Comparison of ENCODE assay signal across 12 cellular contexts in genomic region chr12:104411826-104412626, GRCh38. TPM values are rescaled to one million over a fixed set of nuclear protein-coding genes. Genes with fewer than 3 reads are reported as not detected.
DNase-seq lines count a peak whose midpoint lies in the region; ATAC-seq, FAIRE-seq and TF ChIP-seq lines count a peak whose summit lies in the region.
"Had no signal": no experiment of that assay in that cellular context is flagged by ENCODE, and none has a peak within 500 bp of the region (broad histone marks: within the 10 kb centered on the region; RNA-seq: fewer than 3 reads in every experiment).

No MANE protein-coding gene starts in this region.

- no peak overlapping the region for H2AFZ ChIP-seq in astrocyte (ENCODE audit: low read depth, low read length)

- H3K79me2 ChIP-seq in astrocyte (ENCODE audit: insufficient read depth, low read length), result no peaks in the 10 kb centered on the region

- H3K27ac ChIP-seq in astrocyte (ENCODE audit: low read depth, low read length) (no peak overlapping the region), WERI-Rb-1 (no peak overlapping the region)
- no peak overlapping the region for H3K27ac ChIP-seq in effector memory CD4-positive, alpha-beta T cell (ENCODE audit: insufficient read depth, low read length, poor library complexity, severe bottlenecking)
- H3K27ac ChIP-seq: colonic mucosa, heart left ventricle had no signal

- peak overlapping the region; percentile 25 for H3K4me2 ChIP-seq in astrocyte (ENCODE audit: low read length)

- no peaks in the 10 kb centered on the region for H3K27me3 Mint-ChIP-seq in activated naive CD8-positive, alpha-beta T cell treated with anti-CD3 and anti-CD28 coated beads, Interleukin-2, amount 50 U/mL, for 24 hours
- H3K27me3 Mint-ChIP-seq in activated naive CD8-positive, alpha-beta T cell treated with anti-CD3 and anti-CD28 coated beads for 36 hours, result peaks cover 4% of the 10 kb centered on the region
- peaks cover 2% of the 10 kb centered on the region for H3K27me3 Mint-ChIP-seq in astrocyte (ENCODE audit: low read depth, unreplicated experiment)
- no peaks in the 10 kb centered on the region for H3K27me3 Mint-ChIP-seq in stimulated activated naive B cell treated with anti-CD40 and anti-IgM and Interleukin-4, amounts not matched to agents 10 μg/mL and 1 μg/mL and 100 μg/mL, for 72 hours

- FAIRE-seq in astrocyte (lab: Jason Lieb, UNC), result no peak
- FAIRE-seq: small intestine had no signal

- TF ChIP-seq CTCF in astrocyte (IDR thresholded peaks at IDR 0.05; ENCODE audit: insufficient read depth, low read depth, low read length) (no peak), WERI-Rb-1 (IDR thresholded peaks at IDR 0.05; ENCODE audit: low read depth, low read length) (no peak)

- peaks cover 15% of the 10 kb centered on the region for H3K4me1 ChIP-seq in astrocyte (ENCODE audit: insufficient read depth, low read length)
- H3K4me1 ChIP-seq in effector memory CD4-positive, alpha-beta T cell (ENCODE audit: control insufficient read depth, insufficient read depth, low read length, poor library complexity, severe bottlenecking), result no peaks in the 10 kb centered on the region
- H3K4me1 ChIP-seq: colonic mucosa had no signal

- no peak overlapping the region for H3K9ac ChIP-seq in astrocyte (ENCODE audit: low read length)

- H3K4me3 ChIP-seq in astrocyte (ENCODE audit: insufficient read depth, low read depth, low read length) (no peak overlapping the region), WERI-Rb-1 (ENCODE audit: low read depth, low read length) (no peak overlapping the region)
- no peak overlapping the region for H3K4me3 ChIP-seq in effector memory CD4-positive, alpha-beta T cell (ENCODE audit: insufficient read depth, low read depth, low read length, poor library complexity, severe bottlenecking)
- H3K4me3 ChIP-seq: colonic mucosa, heart left ventricle had no signal

- H3K27me3 ChIP-seq in astrocyte (ENCODE audit: insufficient read depth, low read length) (peaks cover 8% of the 10 kb centered on the region), WERI-Rb-1 (ENCODE audit: insufficient read depth, low read depth, severe bottlenecking) (no peaks in the 10 kb centered on the region)
- no peaks in the 10 kb centered on the region for H3K27me3 ChIP-seq in effector memory CD4-positive, alpha-beta T cell (replicated peaks; ENCODE audit: control insufficient read depth, insufficient read depth, low read length, poor library complexity, severe bottlenecking)
- H3K27me3 ChIP-seq: colonic mucosa, heart left ventricle had no signal

- no peak overlapping the region for H3K4me3 Mint-ChIP-seq in activated naive CD8-positive, alpha-beta T cell treated with anti-CD3 and anti-CD28 coated beads, Interleukin-2, amount 50 U/mL, for 24 hours
- H3K4me3 Mint-ChIP-seq in activated naive CD8-positive, alpha-beta T cell treated with anti-CD3 and anti-CD28 coated beads for 36 hours, result no peak overlapping the region
- peak overlapping the region; percentile 3 for H3K4me3 Mint-ChIP-seq in astrocyte (ENCODE audit: unreplicated experiment)
- no peak overlapping the region for H3K4me3 Mint-ChIP-seq in stimulated activated naive B cell treated with anti-CD40 and anti-IgM and Interleukin-4, amounts not matched to agents 10 μg/mL and 1 μg/mL and 100 μg/mL, for 72 hours

- H3K36me3 ChIP-seq in astrocyte (ENCODE audit: insufficient read depth, low read length) (no peaks in the 10 kb centered on the region), WERI-Rb-1 (no peaks in the 10 kb centered on the region)
- no peaks in the 10 kb centered on the region for H3K36me3 ChIP-seq in effector memory CD4-positive, alpha-beta T cell (ENCODE audit: control insufficient read depth, insufficient read depth, low read length)
- H3K36me3 ChIP-seq: colonic mucosa, heart left ventricle had no signal

- no peaks in the 10 kb centered on the region for H3K9me3 ChIP-seq in astrocyte (ENCODE audit: insufficient read depth, low read depth, low read length)
- no peaks in the 10 kb centered on the region for H3K9me3 ChIP-seq in WERI-Rb-1 (ENCODE audit: severe bottlenecking)
- no peaks in the 10 kb centered on the region for H3K9me3 ChIP-seq in effector memory CD4-positive, alpha-beta T cell (ENCODE audit: control insufficient read depth, low read length)
- H3K9me3 ChIP-seq: colonic mucosa, heart left ventricle had no signal

- no peak for DNase-seq in activated naive CD8-positive, alpha-beta T cell treated with anti-CD3 and anti-CD28 coated beads, Interleukin-2, amount 50 U/mL, for 24 hours
- no peak for DNase-seq in activated naive CD8-positive, alpha-beta T cell treated with anti-CD3 and anti-CD28 coated beads for 36 hours
- DNase-seq in astrocyte (ENCODE audit: low read depth), result peak; percentile 73
- peak; percentile 6 for DNase-seq in kidney glomerular epithelial cell (lab: John Stamatoyannopoulos, UW)
- no peak for DNase-seq in stimulated activated naive B cell treated with anti-CD40 and anti-IgM and Interleukin-4, amounts not matched to agents 10 μg/mL and 1 μg/mL and 100 μg/mL, for 72 hours
- DNase-seq in WERI-Rb-1, result no peak
- DNase-seq in effector memory CD4-positive, alpha-beta T cell, result no peak
- DNase-seq: colonic mucosa; heart left ventricle; small intestine; stimulated activated naive CD4-positive, alpha-beta T cell treated with Interleukin-2 at 50 U/mL for 16 hours had no signal

- peak; percentile 49 for ATAC-seq in activated naive CD8-positive, alpha-beta T cell treated with anti-CD3 and anti-CD28 coated beads, Interleukin-2, amount 50 U/mL, for 24 hours
- ATAC-seq in stimulated activated naive B cell treated with anti-CD40 and anti-IgM and Interleukin-4, amounts not matched to agents 10 μg/mL and 1 μg/mL and 100 μg/mL, for 72 hours (replicated peaks), result peak in 1 of 2 donors; percentile 48
- no peak for ATAC-seq in activated CD4-positive, CD25-positive, alpha-beta regulatory T cell treated with anti-CD3 and anti-CD28 coated beads, Interleukin-2, amount 50 U/mL, for 24 hours
- ATAC-seq: heart left ventricle had no signal

- no peaks in the 10 kb centered on the region for H4K20me1 ChIP-seq in astrocyte (ENCODE audit: insufficient read depth, low read length)

- H3K27ac Mint-ChIP-seq in activated naive CD8-positive, alpha-beta T cell treated with anti-CD3 and anti-CD28 coated beads, Interleukin-2, amount 50 U/mL, for 24 hours, result no peak overlapping the region
- no peak overlapping the region for H3K27ac Mint-ChIP-seq in activated naive CD8-positive, alpha-beta T cell treated with anti-CD3 and anti-CD28 coated beads for 36 hours
- peak overlapping the region; percentile 3 for H3K27ac Mint-ChIP-seq in astrocyte (ENCODE audit: unreplicated experiment)
- peak overlapping the region; percentile 22 for H3K27ac Mint-ChIP-seq in stimulated activated naive B cell treated with anti-CD40 and anti-IgM and Interleukin-4, amounts not matched to agents 10 μg/mL and 1 μg/mL and 100 μg/mL, for 72 hours

- peaks cover 14% of the 10 kb centered on the region for H3K4me1 Mint-ChIP-seq in activated naive CD8-positive, alpha-beta T cell treated with anti-CD3 and anti-CD28 coated beads, Interleukin-2, amount 50 U/mL, for 24 hours
- H3K4me1 Mint-ChIP-seq in activated naive CD8-positive, alpha-beta T cell treated with anti-CD3 and anti-CD28 coated beads for 36 hours, result peaks cover 9% of the 10 kb centered on the region
- H3K4me1 Mint-ChIP-seq in astrocyte (ENCODE audit: low read depth, unreplicated experiment), result peaks cover 14% of the 10 kb centered on the region
- peaks cover 12 to 14% of the 10 kb centered on the region in 2 donors for H3K4me1 Mint-ChIP-seq in stimulated activated naive B cell treated with anti-CD40 and anti-IgM and Interleukin-4, amounts not matched to agents 10 μg/mL and 1 μg/mL and 100 μg/mL, for 72 hours

- H3K9me3 Mint-ChIP-seq in activated naive CD8-positive, alpha-beta T cell treated with anti-CD3 and anti-CD28 coated beads, Interleukin-2, amount 50 U/mL, for 24 hours, result no peaks in the 10 kb centered on the region
- H3K9me3 Mint-ChIP-seq in activated naive CD8-positive, alpha-beta T cell treated with anti-CD3 and anti-CD28 coated beads for 36 hours, result no peaks in the 10 kb centered on the region
- H3K9me3 Mint-ChIP-seq in astrocyte (ENCODE audit: unreplicated experiment), result no peaks in the 10 kb centered on the region
- peaks cover 2 to 3% of the 10 kb centered on the region in 2 donors for H3K9me3 Mint-ChIP-seq in stimulated activated naive B cell treated with anti-CD40 and anti-IgM and Interleukin-4, amounts not matched to agents 10 μg/mL and 1 μg/mL and 100 μg/mL, for 72 hours

- no peaks in the 10 kb centered on the region for H3K36me3 Mint-ChIP-seq in activated naive CD8-positive, alpha-beta T cell treated with anti-CD3 and anti-CD28 coated beads, Interleukin-2, amount 50 U/mL, for 24 hours (ENCODE audit: low read depth)
- peaks cover 1% of the 10 kb centered on the region for H3K36me3 Mint-ChIP-seq in activated naive CD8-positive, alpha-beta T cell treated with anti-CD3 and anti-CD28 coated beads for 36 hours
- H3K36me3 Mint-ChIP-seq in astrocyte (ENCODE audit: low read depth, unreplicated experiment), result peaks cover 2% of the 10 kb centered on the region
- H3K36me3 Mint-ChIP-seq in stimulated activated naive B cell treated with anti-CD40 and anti-IgM and Interleukin-4, amounts not matched to agents 10 μg/mL and 1 μg/mL and 100 μg/mL, for 72 hours, result peaks cover 9 to 10% of the 10 kb centered on the region in 2 donors

RNA-seq across cellular contexts. Expression of gene CHST11, which starts 44.7 kb away (rescaled TPM):
- total RNA-seq in activated naive CD8-positive, alpha-beta T cell treated with anti-CD3 and anti-CD28 coated beads for 36 hours, result 10 to 100 TPM; 19.1 to 21.9 TPM
- 30.0 and 30.2 TPM in 2 replicates for total RNA-seq in astrocyte

Comparison
In these comparisons a context has a peak if more than half of its experiments do, and no peak if none do; other contexts are left out.
1. DNase-seq: peak in astrocyte (single experiment) and kidney glomerular epithelial cell (single experiment); none in activated naive CD8-positive, alpha-beta T cell treated with anti-CD3 and anti-CD28 coated beads, Interleukin-2, amount 50 U/mL, for 24 hours (single experiment), activated naive CD8-positive, alpha-beta T cell treated with anti-CD3 and anti-CD28 coated beads for 36 hours (single experiment), stimulated activated naive B cell treated with anti-CD40 and anti-IgM and Interleukin-4, amounts not matched to agents 10 μg/mL and 1 μg/mL and 100 μg/mL, for 72 hours (single experiment), WERI-Rb-1 (single experiment) and effector memory CD4-positive, alpha-beta T cell (0 of 3).
2. H3K27ac Mint-ChIP-seq: peak in astrocyte (single experiment) and stimulated activated naive B cell treated with anti-CD40 and anti-IgM and Interleukin-4, amounts not matched to agents 10 μg/mL and 1 μg/mL and 100 μg/mL, for 72 hours (single experiment); none in activated naive CD8-positive, alpha-beta T cell treated with anti-CD3 and anti-CD28 coated beads, Interleukin-2, amount 50 U/mL, for 24 hours (single experiment) and activated naive CD8-positive, alpha-beta T cell treated with anti-CD3 and anti-CD28 coated beads for 36 hours (single experiment).